8 cellular contexts compared by ENCODE assay signal in genomic region chr7:30596043-30596641, GRCh38. TPM values are rescaled to one million over a fixed set of nuclear protein-coding genes. Genes with fewer than 3 reads are reported as not detected.
DNase-seq lines count a peak whose midpoint lies in the region; ATAC-seq lines count a peak whose summit lies in the region.

No MANE protein-coding gene starts in this region.

- peak overlapping the region; percentile 100 for H3K27ac Mint-ChIP-seq in activated naive CD4-positive, alpha-beta T cell treated with anti-CD3 and anti-CD28 coated beads, Interleukin-2, amount 50 U/mL, for 72 hours

- H3K9me3 Mint-ChIP-seq in activated naive CD4-positive, alpha-beta T cell treated with anti-CD3 and anti-CD28 coated beads, Interleukin-2, amount 50 U/mL, for 72 hours, result no peaks in the 10 kb centered on the region

- peak; percentile 26 for DNase-seq in stimulated activated CD4-positive, alpha-beta T cell treated with anti-CD3 and anti-CD28 coated beads, Interleukin-15, amount 100 ng/mL, for 24 hours
- DNase-seq in stimulated activated CD4-positive, alpha-beta T cell treated with anti-CD3 and anti-CD28 coated beads, Interleukin-4, amount 100 ng/mL, for 4 hours, result no peak
- peak; percentile 38 for DNase-seq in NCI-H1105 treated with DMSO at 0.1 percent for 48 hours (lab: John Stamatoyannopoulos, UW)
- no peak for DNase-seq in activated naive CD4-positive, alpha-beta T cell treated with anti-CD3 and anti-CD28 coated beads, Interleukin-2, amount 50 U/mL, for 72 hours (ENCODE audit: low spot score in 2 of 2)
- peak; percentile 8 for DNase-seq in stimulated activated CD4-positive, alpha-beta T cell treated with anti-CD3 and anti-CD28 coated beads, Interleukin-4, amount 100 ng/mL, for 1 hour
- no peak for DNase-seq in effector CD4-positive, alpha-beta T cell

- peaks cover 29 to 51% of the 10 kb centered on the region in 2 donors for H3K36me3 Mint-ChIP-seq in activated naive CD4-positive, alpha-beta T cell treated with anti-CD3 and anti-CD28 coated beads, Interleukin-2, amount 50 U/mL, for 72 hours

- peak overlapping the region; percentile 97 for H3K4me3 ChIP-seq in iPS-11a (ENCODE audit: low read depth, low read length)

- no peak for ATAC-seq in activated naive CD4-positive, alpha-beta T cell treated with anti-CD3 and anti-CD28 coated beads, Interleukin-2, amount 50 U/mL, for 72 hours
- no peak for ATAC-seq in HG03025 (IDR thresholded peaks at IDR 0.05; ENCODE audit: low FRiP score, unreplicated experiment)

RNA-seq across cellular contexts. Expression of gene GARS1, which starts 1.5 kb away (rescaled TPM):
- total RNA-seq in activated naive CD4-positive, alpha-beta T cell treated with anti-CD3 and anti-CD28 coated beads, Interleukin-2, amount 50 U/mL, for 72 hours, result 100 to 1,000 TPM; 167 to 263 TPM

Comparison
In these comparisons a context has a peak if more than half of its experiments do, and no peak if none do; other contexts are left out.
1. DNase-seq: peak in stimulated activated CD4-positive, alpha-beta T cell treated with anti-CD3 and anti-CD28 coated beads, Interleukin-15, amount 100 ng/mL, for 24 hours (single experiment), NCI-H1105 treated with DMSO at 0.1 percent for 48 hours (single experiment) and stimulated activated CD4-positive, alpha-beta T cell treated with anti-CD3 and anti-CD28 coated beads, Interleukin-4, amount 100 ng/mL, for 1 hour (single experiment); none in stimulated activated CD4-positive, alpha-beta T cell treated with anti-CD3 and anti-CD28 coated beads, Interleukin-4, amount 100 ng/mL, for 4 hours (0 of 2), activated naive CD4-positive, alpha-beta T cell treated with anti-CD3 and anti-CD28 coated beads, Interleukin-2, amount 50 U/mL, for 72 hours (0 of 2) and effector CD4-positive, alpha-beta T cell (single experiment).